Comparison of ENCODE assay signal across 24 cellular contexts in the genomic region with DNA sequence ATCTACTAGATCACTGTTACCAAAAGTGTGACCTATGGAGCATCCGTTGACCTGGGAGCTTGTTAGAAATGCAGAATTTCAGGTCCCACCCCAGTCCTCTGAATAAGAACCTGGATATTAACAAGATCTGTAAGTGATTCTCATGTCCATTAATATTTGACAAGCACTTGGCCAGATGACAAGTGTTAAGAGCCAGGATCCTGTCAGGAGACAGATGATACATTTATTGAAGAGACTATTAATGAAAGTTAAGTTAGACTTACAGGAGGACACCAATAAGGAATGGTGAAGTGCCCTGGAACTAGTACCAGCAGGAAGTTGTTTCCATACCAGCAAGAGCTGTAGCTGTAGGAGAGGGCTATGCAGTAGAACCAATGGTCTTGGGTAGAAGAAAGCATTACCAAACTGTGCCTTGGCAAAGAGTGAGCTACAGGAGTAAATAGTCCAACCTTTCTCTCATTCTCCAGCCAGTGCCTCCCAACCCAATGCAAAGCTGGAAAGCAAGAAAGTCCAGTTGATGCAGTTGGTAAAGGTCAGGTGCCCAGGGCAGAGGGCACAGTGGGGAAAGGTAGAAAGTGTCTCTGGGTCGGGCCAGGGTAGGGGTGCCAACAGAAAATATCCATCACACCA. TPM values are rescaled to one million over a fixed set of nuclear protein-coding genes. Genes with fewer than 3 reads are reported as not detected.
A peak's percentile ranks its signal among the peaks of the same experiment; 100 is the strongest.
DNase-seq lines count a peak whose midpoint lies in the region; ATAC-seq and TF ChIP-seq lines count a peak whose summit lies in the region.
"Had no signal": no experiment of that assay in that cellular context is flagged by ENCODE, and none has a peak within 500 bp of the region (broad histone marks: within the 10 kb centered on the region; RNA-seq: fewer than 3 reads in every experiment).

No MANE protein-coding gene starts in this region.

- no peak overlapping the region for H2BK5ac ChIP-seq in IMR-90 (ENCODE audit: low read depth, low read length, poor library complexity, severe bottlenecking)

- H3K36me3 Mint-ChIP-seq in natural killer cell treated with Interleukin-12 subunit alpha and Interleukin-12 subunit beta and Interleukin-15 and Interleukin-18, amount 100 ng/mL, for 72 hours: no peaks in the 10 kb centered on the region
- H3K36me3 Mint-ChIP-seq: CD4-positive, CD25-positive, alpha-beta regulatory T cell had no signal

- no peak overlapping the region for H3K56ac ChIP-seq in IMR-90 (ENCODE audit: extremely low read depth, insufficient read depth, low read length)

- H2BK120ac ChIP-seq in IMR-90 (ENCODE audit: low read depth, low read length): no peak overlapping the region

- H3K4ac ChIP-seq in IMR-90 (ENCODE audit: low read depth, low read length): no peak overlapping the region

- H3K9me3 Mint-ChIP-seq in natural killer cell treated with Interleukin-12 subunit alpha and Interleukin-12 subunit beta and Interleukin-15 and Interleukin-18, amount 100 ng/mL, for 72 hours: no peaks in the 10 kb centered on the region
- H3K9me3 Mint-ChIP-seq: CD4-positive, CD25-positive, alpha-beta regulatory T cell had no signal

- H3K9ac ChIP-seq in IMR-90 (ENCODE audit: low read depth, low read length): no peak overlapping the region
- H3K9ac ChIP-seq: BLaER1, GM23248 had no signal

- DNase-seq in DMS 273 (lab: John Stamatoyannopoulos, UW; ENCODE audit: unreplicated experiment) (peak; percentile 26), DMS 273 treated with DMSO at 0.1 percent for 48 hours (lab: John Stamatoyannopoulos, UW) (no peak), IMR-90 (no peak), kidney tubule cell (ENCODE audit: low spot score) (peak; percentile 64), HUDEP-2 (lab: John Stamatoyannopoulos, UW; ENCODE audit: unreplicated experiment in 76 of 76) (no peak)
- no peak for DNase-seq in activated CD4-positive, alpha-beta T cell treated with anti-CD3 and anti-CD28 coated beads, Interleukin-2, amount 50 U/mL, for 4 hours
- DNase-seq in natural killer cell treated with Interleukin-12 subunit alpha and Interleukin-12 subunit beta and Interleukin-15 and Interleukin-18, amount 100 ng/mL, for 72 hours (ENCODE audit: low spot score): no peak
- DNase-seq: CD4-positive, CD25-positive, alpha-beta regulatory T cell; DMS79; EL; GDM1; GM23248; H7; KG1; MM.1S; NCI-H1417; NCI-H1694; NCI-H2029 treated with DMSO at 0.1 percent for 48 hours; NCI-H2171; NCI-H226; NCI-H774 had no signal

- peaks cover 0 to 2% of the 10 kb centered on the region in 2 donors for H3K27me3 Mint-ChIP-seq in natural killer cell treated with Interleukin-12 subunit alpha and Interleukin-12 subunit beta and Interleukin-15 and Interleukin-18, amount 100 ng/mL, for 72 hours

- H3K9me1 ChIP-seq in IMR-90 (ENCODE audit: insufficient read depth, low read length): 0 out of 2 replicates have a peak, but pooled peaks cover 9% of the 10 kb centered on the region

- no peaks in the 10 kb centered on the region for H3K9me3 ChIP-seq in IMR-90 (ENCODE audit: control insufficient read depth, insufficient read depth, low read length)
- H3K9me3 ChIP-seq: BLaER1 had no signal

- no peak overlapping the region for H2AFZ ChIP-seq in IMR-90 (replicated peaks; ENCODE audit: low read length, poor library complexity)
- H2AFZ ChIP-seq: GM23248 had no signal

- no peak overlapping the region for H2AK9ac ChIP-seq in IMR-90 (replicated peaks; ENCODE audit: low read depth, low read length, poor library complexity)

- BruUV-seq in IMR-90 (replicated peaks; lab: Mats Ljungman, UMichigan): no TSS peak

- no peaks in the 10 kb centered on the region for H3K4me1 Mint-ChIP-seq in natural killer cell treated with Interleukin-12 subunit alpha and Interleukin-12 subunit beta and Interleukin-15 and Interleukin-18, amount 100 ng/mL, for 72 hours (ENCODE audit: low read depth in 2 of 2)
- H3K4me1 Mint-ChIP-seq: CD4-positive, CD25-positive, alpha-beta regulatory T cell had no signal

- in situ Hi-C loops in IMR-90 (cut with MboI; ENCODE audit: low sequenced_read_pairs): no loop called here

- H3K23ac ChIP-seq in IMR-90 (ENCODE audit: low read depth, low read length): no peak overlapping the region

- no peak overlapping the region for H3K27ac Mint-ChIP-seq in natural killer cell treated with Interleukin-12 subunit alpha and Interleukin-12 subunit beta and Interleukin-15 and Interleukin-18, amount 100 ng/mL, for 72 hours
- H3K27ac Mint-ChIP-seq: CD4-positive, CD25-positive, alpha-beta regulatory T cell had no signal

- no peak for TF ChIP-seq POLR2A in IMR-90 (IDR thresholded peaks at IDR 0.05; ENCODE audit: low read depth, low read length)

- H2AK5ac ChIP-seq in IMR-90 (ENCODE audit: low read depth, low read length): no peak overlapping the region

- no peak overlapping the region for H4K8ac ChIP-seq in IMR-90 (ENCODE audit: low read depth in 2 of 2, low read length in 2 of 2)

- CTCF ChIA-PET in IMR-90 (lab: Yijun Ruan, JAX): interaction anchor here (0.6 kb wide), 2 partner anchors 42 to 91 kb away, joined by 3 read pairs; no protein-coding TSS in a partner anchor

- H3K27me3 ChIP-seq in IMR-90 (ENCODE audit: control insufficient read depth, insufficient read depth, low read length): no peaks in the 10 kb centered on the region
- H3K27me3 ChIP-seq: BLaER1 had no signal

- no peak overlapping the region for H3K14ac ChIP-seq in IMR-90 (replicated peaks; ENCODE audit: low read depth, low read length)

- dilution Hi-C loops in IMR-90 (cut with HindIII; ENCODE audit: low sequenced_read_pairs, unreplicated experiment): no loop called here

- no peak overlapping the region for H3K4me2 ChIP-seq in IMR-90 (ENCODE audit: low read depth, low read length)
- H3K4me2 ChIP-seq: BLaER1 had no signal

- no peak overlapping the region for H4K91ac ChIP-seq in IMR-90 (ENCODE audit: insufficient read depth, low read depth, low read length)

- ATAC-seq in IMR-90 (ENCODE audit: low read depth): no peak
- ATAC-seq in natural killer cell treated with Interleukin-12 subunit alpha and Interleukin-12 subunit beta and Interleukin-15 and Interleukin-18, amount 100 ng/mL, for 72 hours: no peak
- ATAC-seq: GM12878 had no signal

- WGBS in IMR-90 (ENCODE audit: extremely low coverage in 2 of 2, insufficient read length in 1 of 2), 2 experiments: no CpG with 5 or more reads among the region's 2 CpGs

- no peaks in the 10 kb centered on the region for H4K20me1 ChIP-seq in IMR-90 (ENCODE audit: insufficient read depth, low read length)
- H4K20me1 ChIP-seq: BLaER1 had no signal

- H3K4me1 ChIP-seq in IMR-90 (ENCODE audit: control insufficient read depth, insufficient read depth, low read length): peaks cover 12% of the 10 kb centered on the region
- H3K4me1 ChIP-seq: BLaER1 had no signal

- H2BK20ac ChIP-seq in IMR-90 (ENCODE audit: low read depth, low read length): no peak overlapping the region

- H3K4me3 ChIP-seq in IMR-90 (ENCODE audit: insufficient read depth, low read depth, low read length): no peak overlapping the region
- H3K4me3 ChIP-seq: BLaER1, GM12878, GM23248 had no signal

- no peak overlapping the region for H3K27ac ChIP-seq in IMR-90 (ENCODE audit: insufficient read depth, low read length)
- H3K27ac ChIP-seq: 22Rv1, BLaER1, GM23248 had no signal

- no peak overlapping the region for H4K5ac ChIP-seq in IMR-90 (ENCODE audit: low read depth, low read length)

- H3K4me3 Mint-ChIP-seq in natural killer cell treated with Interleukin-12 subunit alpha and Interleukin-12 subunit beta and Interleukin-15 and Interleukin-18, amount 100 ng/mL, for 72 hours: no peak overlapping the region
- H3K4me3 Mint-ChIP-seq: CD4-positive, CD25-positive, alpha-beta regulatory T cell had no signal

- H3K79me1 ChIP-seq in IMR-90 (ENCODE audit: low read depth in 1 of 2, low read length in 2 of 2): peaks cover 0 to 2% of the 10 kb centered on the region in 2 experiments; a peak in 1 of 4 replicates

- no peaks in the 10 kb centered on the region for H3K36me3 ChIP-seq in IMR-90 (ENCODE audit: control insufficient read depth, insufficient read depth, low read length)
- H3K36me3 ChIP-seq: BLaER1 had no signal

- intact Hi-C loops in IMR-90 (cut with micrococcal nuclease): no loop called here

- 0 out of 3 replicates have a peak overlapping the region, but pooled peaks have one; percentile 27 for H2BK15ac ChIP-seq in IMR-90 (ENCODE audit: low read depth, low read length)

- POLR2A ChIA-PET in IMR-90 (lab: Charles Lee; ENCODE audit: unreplicated experiment): no interaction called here

- H3K18ac ChIP-seq in IMR-90 (ENCODE audit: low read depth, low read length): no peak overlapping the region

- no peak for TF ChIP-seq RAD21 in IMR-90 (IDR thresholded peaks at IDR 0.05; ENCODE audit: low read length)

- no peak for TF ChIP-seq CTCF in IMR-90 (conservative IDR thresholded peaks at IDR 0.05; ENCODE audit: low read depth, low read length)

TF ChIP-seq in IMR-90, 13 proteins besides CTCF, POLR2A, EP300 and RAD21 (continues in another document):
- TF ChIP-seq NFE2L2 (IDR thresholded peaks at IDR 0.05; ENCODE audit: low read depth, low read length) (no peak), MXI1 (IDR thresholded peaks at IDR 0.05; ENCODE audit: borderline replicate concordance, low read depth, low read length) (no peak), CEBPB (IDR thresholded peaks at IDR 0.05; ENCODE audit: low read depth, low read length) (no peak), CHD1 (IDR thresholded peaks at IDR 0.05; ENCODE audit: low read depth, low read length) (no peak), SMC3 (IDR thresholded peaks at IDR 0.05; ENCODE audit: low read depth, low read length) (no peak), MAZ (IDR thresholded peaks at IDR 0.05; ENCODE audit: borderline replicate concordance, low read depth, low read length) (no peak)
- TF ChIP-seq, protein P1, sequence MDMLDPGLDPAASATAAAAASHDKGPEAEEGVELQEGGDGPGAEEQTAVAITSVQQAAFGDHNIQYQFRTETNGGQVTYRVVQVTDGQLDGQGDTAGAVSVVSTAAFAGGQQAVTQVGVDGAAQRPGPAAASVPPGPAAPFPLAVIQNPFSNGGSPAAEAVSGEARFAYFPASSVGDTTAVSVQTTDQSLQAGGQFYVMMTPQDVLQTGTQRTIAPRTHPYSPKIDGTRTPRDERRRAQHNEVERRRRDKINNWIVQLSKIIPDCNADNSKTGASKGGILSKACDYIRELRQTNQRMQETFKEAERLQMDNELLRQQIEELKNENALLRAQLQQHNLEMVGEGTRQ (IDR thresholded peaks at IDR 0.05; ENCODE audit: low read depth, low read length): no peak

RNA-seq across cellular contexts. Expression of a gene that starts 35.3 kb away (rescaled TPM):
- total RNA-seq in IMR-90 (2012; rRNA removed): 137 and 212 TPM in 2 replicates
- polyA plus RNA-seq in IMR-90 (2012; rRNA removed): 138 and 153 TPM in 2 replicates
- 10.8 and 15.8 TPM in 2 replicates for polyA plus RNA-seq in IMR-90 (2012; cell fraction: cytosol; rRNA removed)
- polyA plus RNA-seq in IMR-90 (2012; cell fraction: nucleus; rRNA removed; ENCODE audit: low replicate concordance): 20.6 and 239 TPM in 2 replicates
- total RNA-seq in natural killer cell treated with Interleukin-12 subunit alpha and Interleukin-12 subunit beta and Interleukin-15 and Interleukin-18, amount 100 ng/mL, for 72 hours: 10 to 100 TPM; 44.0 to 81.5 TPM

RNA-seq across cellular contexts. Expression of a gene that starts 49.2 kb away (rescaled TPM):
- total RNA-seq in IMR-90 (2012; rRNA removed): 136 and 164 TPM in 2 replicates
- 311 and 378 TPM in 2 replicates for polyA plus RNA-seq in IMR-90 (2012; rRNA removed)
- polyA plus RNA-seq in IMR-90 (2012; cell fraction: cytosol; rRNA removed): 71.3 and 117 TPM in 2 replicates
- 84.0 and 137 TPM in 2 replicates for polyA plus RNA-seq in IMR-90 (2012; cell fraction: nucleus; rRNA removed; ENCODE audit: low replicate concordance)
- total RNA-seq in natural killer cell treated with Interleukin-12 subunit alpha and Interleukin-12 subunit beta and Interleukin-15 and Interleukin-18, amount 100 ng/mL, for 72 hours: 10 to 100 TPM; 98.8 to 99.9 TPM

Comparison
In these comparisons a context has a peak if more than half of its experiments do, and no peak if none do; other contexts are left out.
1. DNase-seq: peak in DMS 273 (single experiment) and kidney tubule cell (single experiment); none in DMS 273 treated with DMSO at 0.1 percent for 48 hours (single experiment), IMR-90 (single experiment), HUDEP-2 (0 of 76), activated CD4-positive, alpha-beta T cell treated with anti-CD3 and anti-CD28 coated beads, Interleukin-2, amount 50 U/mL, for 4 hours (0 of 2) and natural killer cell treated with Interleukin-12 subunit alpha and Interleukin-12 subunit beta and Interleukin-15 and Interleukin-18, amount 100 ng/mL, for 72 hours (single experiment).